Comparison of ENCODE assay signal across 17 cellular contexts in the genomic region with DNA sequence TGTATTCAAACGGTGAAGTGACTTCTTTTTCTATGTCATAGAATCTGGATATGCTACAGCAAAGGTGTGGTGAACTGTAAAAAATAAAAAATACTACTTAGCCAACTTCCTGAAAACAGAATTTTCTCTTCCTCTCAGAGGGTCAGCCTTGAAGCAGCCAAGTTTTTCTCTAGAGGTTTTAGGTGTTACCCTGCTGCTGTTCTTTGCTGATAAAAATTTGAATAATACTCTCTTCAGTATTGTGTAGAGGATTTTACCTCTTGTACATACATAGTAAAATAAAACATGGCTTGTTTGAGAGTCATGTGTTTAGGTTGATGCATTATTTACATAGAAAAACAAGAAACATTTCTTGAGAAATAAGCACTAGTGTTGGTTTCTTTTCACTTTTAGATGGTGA.
DNase-seq lines count a peak whose midpoint lies in the region; ATAC-seq and TF ChIP-seq lines count a peak whose summit lies in the region.
"Had no signal": no experiment of that assay in that cellular context is flagged by ENCODE, and none has a peak within 500 bp of the region (broad histone marks: within the 10 kb centered on the region; RNA-seq: fewer than 3 reads in every experiment).

No MANE protein-coding gene starts in this region.

- WGBS in H9 (ENCODE audit: extremely low coverage, insufficient read length, low lambda C conversion rate): no CpG with 5 or more reads among the region's 1 CpG

- no peak overlapping the region for H2BK5ac ChIP-seq in H9 (ENCODE audit: insufficient read length, low read length)

- intact Hi-C loops in gastrocnemius medialis (cut with DNase I; ENCODE audit: low total_unique reads): no loop called here

- no peak overlapping the region for H2AFZ ChIP-seq in H9 (ENCODE audit: low read length)

- H3K4me3 Mint-ChIP-seq in IgD-negative memory B cell: peak overlapping the region in 3 of 4 donors; percentile 52 to 80 (median 55)
- H3K4me3 Mint-ChIP-seq in H9: no peak overlapping the region
- H3K4me3 Mint-ChIP-seq: naive thymus-derived CD8-positive, alpha-beta T cell had no signal

- H3K27ac Mint-ChIP-seq in IgD-negative memory B cell: peak overlapping the region; percentile 73 to 92 (median 90)
- no peak overlapping the region for H3K27ac Mint-ChIP-seq in H9
- H3K27ac Mint-ChIP-seq: naive thymus-derived CD8-positive, alpha-beta T cell had no signal

- H4K8ac ChIP-seq in H9 (replicated peaks; ENCODE audit: insufficient read length, low read depth, low read length): no peak overlapping the region

- H2BK15ac ChIP-seq in H9 (ENCODE audit: low read depth, low read length): no peak overlapping the region

- H3K4me1 Mint-ChIP-seq in IgD-negative memory B cell: peaks cover 15 to 19% (median 18%) of the 10 kb centered on the region in 3 donors
- H3K4me1 Mint-ChIP-seq in H9: 0 out of 4 replicates have a peak, but pooled peaks cover 0 to 2% of the 10 kb centered on the region in 2 experiments
- H3K4me1 Mint-ChIP-seq: naive thymus-derived CD8-positive, alpha-beta T cell had no signal

- ATAC-seq in GM18519 (IDR thresholded peaks at IDR 0.05; ENCODE audit: low FRiP score, unreplicated experiment) (peak; percentile 39), GM19467 (IDR thresholded peaks at IDR 0.05; ENCODE audit: unreplicated experiment) (peak; percentile 62), HG02938 (IDR thresholded peaks at IDR 0.05; ENCODE audit: unreplicated experiment) (peak; percentile 33), gastrocnemius medialis (no peak)
- ATAC-seq: naive thymus-derived CD8-positive, alpha-beta T cell had no signal

- H3K9me3 ChIP-seq in gastrocnemius medialis (no peaks in the 10 kb centered on the region), H9 (ENCODE audit: control insufficient read depth, low read depth, low read length) (no peaks in the 10 kb centered on the region)
- H3K9me3 ChIP-seq: colonic mucosa had no signal

- no peak for DNase-seq in gastrocnemius medialis
- no peak for DNase-seq in H9
- DNase-seq in NCI-H146 (lab: John Stamatoyannopoulos, UW): no peak
- DNase-seq in inferior parietal cortex (ENCODE audit: extremely low spot score): no peak
- DNase-seq: activated CD4-positive, alpha-beta T cell treated with anti-CD3 and anti-CD28 coated beads for 4 hours; activated CD8-positive, alpha-beta memory T cell treated with anti-CD3 and anti-CD28 coated beads, Interleukin-2, amount 50 U/mL, for 48 hours; activated naive CD4-positive, alpha-beta T cell treated with Interleukin-2 at 50 U/mL for 16 hours; colonic mucosa; EL; naive thymus-derived CD8-positive, alpha-beta T cell; posterior cingulate gyrus; SHP77 treated with DMSO at 0.1 percent for 48 hours; stimulated activated naive CD4-positive, alpha-beta T cell treated with Interleukin-2 at 50 U/mL for 16 hours had no signal

- H3K4ac ChIP-seq in H9 (ENCODE audit: low read depth, low read length): no peak overlapping the region

- H3K4me1 ChIP-seq in gastrocnemius medialis (no peaks in the 10 kb centered on the region), H9 (ENCODE audit: insufficient read depth, low read length) (no peaks in the 10 kb centered on the region)
- H3K4me1 ChIP-seq: colonic mucosa had no signal

- TF ChIP-seq POLR2A in gastrocnemius medialis (IDR thresholded peaks at IDR 0.05): no peak

- H3K79me1 ChIP-seq in H9 (ENCODE audit: insufficient read depth, low read depth, low read length, poor library complexity, severe bottlenecking): no peaks in the 10 kb centered on the region

- no peaks in the 10 kb centered on the region for H3K79me2 ChIP-seq in H9 (ENCODE audit: insufficient read depth, low read length)

- H3K9me3 Mint-ChIP-seq in IgD-negative memory B cell (peaks cover 0 to 9% (median 3%) of the 10 kb centered on the region in 3 donors), H9 (no peaks in the 10 kb centered on the region; a peak in 1 of 5 replicates)

- no peaks in the 10 kb centered on the region for H4K20me1 ChIP-seq in H9 (ENCODE audit: control insufficient read depth, insufficient read depth, insufficient read length)

- no peak overlapping the region for H2BK12ac ChIP-seq in H9 (ENCODE audit: insufficient read length, low read depth, low read length)

- H3K27me3 ChIP-seq in gastrocnemius medialis: no peaks in the 10 kb centered on the region
- no peaks in the 10 kb centered on the region; the same call in 1 of the 2 replicates for H3K27me3 ChIP-seq in H9 (ENCODE audit: insufficient read depth, low read length)
- H3K27me3 ChIP-seq: colonic mucosa had no signal

- no peaks in the 10 kb centered on the region for H3K36me3 ChIP-seq in gastrocnemius medialis
- H3K36me3 ChIP-seq: colonic mucosa had no signal

- no peak overlapping the region for H3K4me2 ChIP-seq in H9 (ENCODE audit: insufficient read depth, insufficient read length, low read length)

- no peak overlapping the region for H3K27ac ChIP-seq in gastrocnemius medialis
- H3K27ac ChIP-seq in H9 (ENCODE audit: insufficient read length, low read depth, low read length): no peak overlapping the region
- H3K27ac ChIP-seq: colonic mucosa had no signal

- H2BK20ac ChIP-seq in H9 (ENCODE audit: low read depth, low read length, poor library complexity, severe bottlenecking): no peak overlapping the region

- no peak overlapping the region for H3K9ac ChIP-seq in H9 (ENCODE audit: extremely low read depth, insufficient read length, low read length)

- H2BK120ac ChIP-seq in H9 (ENCODE audit: low read depth, low read length, poor library complexity, severe bottlenecking): no peak overlapping the region

- H2AK5ac ChIP-seq in H9 (ENCODE audit: insufficient read length, low read length): no peak overlapping the region

- no peak overlapping the region for H4K5ac ChIP-seq in H9 (ENCODE audit: insufficient read length, low read depth, low read length)

- H3K14ac ChIP-seq in H9 (ENCODE audit: insufficient read depth, low read length): no peak overlapping the region

- H3K56ac ChIP-seq in H9 (ENCODE audit: insufficient read length, low read depth, low read length): no peak overlapping the region

- TF ChIP-seq CTCF in gastrocnemius medialis (IDR thresholded peaks at IDR 0.05 in 4 of 5, conservative IDR thresholded peaks at IDR 0.05 in 1 of 5): no peak
- TF ChIP-seq CTCF in H9 (conservative IDR thresholded peaks at IDR 0.05): no peak

- no peak overlapping the region for H3T11ph ChIP-seq in H9 (ENCODE audit: low read length)

- in situ Hi-C loops in gastrocnemius medialis (cut with MboI; ENCODE audit: low sequenced_read_pairs in 4 of 4): no loop called here

- H3K27me3 Mint-ChIP-seq in IgD-negative memory B cell (no peaks in the 10 kb centered on the region), H9 (ENCODE audit: low read depth) (no peaks in the 10 kb centered on the region)
- H3K27me3 Mint-ChIP-seq: naive thymus-derived CD8-positive, alpha-beta T cell had no signal

- H4K91ac ChIP-seq in H9 (ENCODE audit: insufficient read length, low read depth, low read length): no peak overlapping the region

- no peaks in the 10 kb centered on the region for H3K23me2 ChIP-seq in H9 (ENCODE audit: insufficient read length, low read depth, low read length, poor library complexity, severe bottlenecking)

- H3K18ac ChIP-seq in H9 (ENCODE audit: insufficient read length, low read depth, low read length): no peak overlapping the region

- H3K36me3 Mint-ChIP-seq in IgD-negative memory B cell: peaks cover 4% of the 10 kb centered on the region
- no peaks in the 10 kb centered on the region for H3K36me3 Mint-ChIP-seq in H9 (ENCODE audit: insufficient read depth in 1 of 3, low read depth in 3 of 3)
- H3K36me3 Mint-ChIP-seq: naive thymus-derived CD8-positive, alpha-beta T cell had no signal

- no peak overlapping the region for H3K23ac ChIP-seq in H9 (ENCODE audit: insufficient read length, low read depth, low read length)

- H3K4me3 ChIP-seq in gastrocnemius medialis: no peak overlapping the region
- H3K4me3 ChIP-seq: colonic mucosa had no signal

Comparison
In these comparisons a context has a peak if more than half of its experiments do, and no peak if none do; other contexts are left out.
1. ATAC-seq: peak in GM18519 (single experiment), GM19467 (single experiment) and HG02938 (single experiment); none in gastrocnemius medialis (0 of 2).
2. H3K27ac Mint-ChIP-seq: peak in IgD-negative memory B cell (3 of 3); none in H9 (0 of 3).
3. H3K4me3 Mint-ChIP-seq: peak in IgD-negative memory B cell (3 of 4); none in H9 (0 of 2).